ENCODE assay signal across 19 cellular contexts in the genomic region with DNA sequence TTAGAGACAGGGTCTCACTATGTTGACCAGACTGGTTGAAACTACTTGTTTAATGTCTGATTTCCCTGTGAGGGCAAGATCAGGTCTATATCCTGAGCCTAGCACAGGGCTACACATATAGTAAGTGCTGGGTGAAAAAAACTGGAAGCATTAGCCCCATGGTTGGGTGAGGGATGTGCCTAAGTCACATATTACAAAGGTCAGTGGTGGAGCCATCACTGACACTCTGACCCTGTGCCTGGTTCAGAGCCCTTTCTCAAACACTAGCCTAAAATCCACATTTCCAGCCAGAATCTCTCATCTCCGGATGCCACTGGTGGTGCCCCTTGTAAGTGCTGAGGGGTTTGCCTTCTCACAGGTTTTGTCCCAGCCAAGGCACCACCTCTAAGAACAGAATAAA. TPM values are rescaled to one million over a fixed set of nuclear protein-coding genes. Genes with fewer than 3 reads are reported as not detected.
DNase-seq lines count a peak whose midpoint lies in the region; ATAC-seq and TF ChIP-seq lines count a peak whose summit lies in the region.
"Had no signal": no experiment of that assay in that cellular context is flagged by ENCODE, and none has a peak within 500 bp of the region (broad histone marks: within the 10 kb centered on the region; RNA-seq: fewer than 3 reads in every experiment).

No MANE protein-coding gene starts in this region.

- peak overlapping the region; percentile 50 for H3K4me3 Mint-ChIP-seq in CD4-positive, alpha-beta T cell
- H3K4me3 Mint-ChIP-seq in Caco-2 (ENCODE audit: unreplicated experiment): no peak overlapping the region
- peak overlapping the region; percentile 37 to 50 for H3K4me3 Mint-ChIP-seq in effector memory CD8-positive, alpha-beta T cell
- H3K4me3 Mint-ChIP-seq: activated CD4-positive, alpha-beta T cell treated with anti-CD3 and anti-CD28 coated beads, Interleukin-2, amount 10 ng/mL, durations not matched to agents 7 days and 5 days; activated T-cell treated with anti-CD3 and anti-CD28 coated beads, Interleukin-2, amount 50 U/mL, for 4 hours had no signal

- no peaks in the 10 kb centered on the region for H3K9me3 ChIP-seq in CD4-positive, alpha-beta T cell (ENCODE audit: control insufficient read depth, low read length)
- H3K9me3 ChIP-seq in Caco-2 (no peaks in the 10 kb centered on the region), smooth muscle cell (replicated peaks; ENCODE audit: low read depth) (no peaks in the 10 kb centered on the region), mesenchymal stem cell (ENCODE audit: control insufficient read depth, low read length) (no peaks in the 10 kb centered on the region)
- no peaks in the 10 kb centered on the region for H3K9me3 ChIP-seq in effector memory CD4-positive, alpha-beta T cell (ENCODE audit: control insufficient read depth, low read length)
- H3K9me3 ChIP-seq: gastrocnemius medialis, right atrium auricular region, tibial nerve had no signal

- no peaks in the 10 kb centered on the region for H3K27me3 Mint-ChIP-seq in CD4-positive, alpha-beta T cell
- H3K27me3 Mint-ChIP-seq in Caco-2 (ENCODE audit: insufficient read depth, unreplicated experiment): no peaks in the 10 kb centered on the region
- H3K27me3 Mint-ChIP-seq in effector memory CD8-positive, alpha-beta T cell: no peaks in the 10 kb centered on the region
- H3K27me3 Mint-ChIP-seq: activated CD4-positive, alpha-beta T cell treated with anti-CD3 and anti-CD28 coated beads, Interleukin-2, amount 10 ng/mL, durations not matched to agents 7 days and 5 days had no signal

- no peak overlapping the region for H3K18ac ChIP-seq in mesenchymal stem cell (ENCODE audit: low read depth in 1 of 2, low read length in 2 of 2)

- H3K4me3 ChIP-seq in Caco-2 (ENCODE audit: low read depth, low read length) (no peak overlapping the region), smooth muscle cell (no peak overlapping the region), mesenchymal stem cell (ENCODE audit: insufficient read depth in 1 of 2, low read depth in 1 of 2, low read length in 2 of 2) (no peak overlapping the region)
- H3K4me3 ChIP-seq in effector memory CD4-positive, alpha-beta T cell (ENCODE audit: insufficient read depth, low read depth, low read length, poor library complexity, severe bottlenecking): no peak overlapping the region
- H3K4me3 ChIP-seq: gastrocnemius medialis, right atrium auricular region, tibial nerve had no signal

- ATAC-seq in CD4-positive, alpha-beta T cell (ENCODE audit: poor library complexity): no peak
- ATAC-seq in effector memory CD8-positive, alpha-beta T cell (replicated peaks): no peak
- ATAC-seq: activated T-cell treated with anti-CD3 and anti-CD28 coated beads, Interleukin-2, amount 50 U/mL, for 4 hours; gastrocnemius medialis had no signal

- BruUV-seq in Caco-2 (replicated peaks; lab: Mats Ljungman, UMichigan): no TSS peak

- CTCF ChIA-PET in CD4-positive, alpha-beta T cell (lab: Charles Lee): interaction anchor here (4.3 kb wide), 1 partner anchor 28 kb away, joined by 28 read pairs; the partner anchor contains the start of gene CASTOR1
- CTCF ChIA-PET in Caco-2 (lab: Charles Lee): no interaction called here

- no peaks in the 10 kb centered on the region for H3K27me3 ChIP-seq in CD4-positive, alpha-beta T cell (ENCODE audit: control insufficient read depth, insufficient read depth, low read length)
- H3K27me3 ChIP-seq in Caco-2 (replicated peaks; ENCODE audit: control insufficient read depth, insufficient read depth, low read length) (no peaks in the 10 kb centered on the region), smooth muscle cell (ENCODE audit: low read depth) (no peaks in the 10 kb centered on the region), mesenchymal stem cell (ENCODE audit: control insufficient read depth in 1 of 2, insufficient read depth in 1 of 2, low read length in 2 of 2) (no peaks in the 10 kb centered on the region)
- no peaks in the 10 kb centered on the region for H3K27me3 ChIP-seq in effector memory CD4-positive, alpha-beta T cell (replicated peaks; ENCODE audit: control insufficient read depth, insufficient read depth, low read length, poor library complexity, severe bottlenecking)
- H3K27me3 ChIP-seq: gastrocnemius medialis, right atrium auricular region, tibial nerve had no signal

- no peak overlapping the region for H2BK15ac ChIP-seq in mesenchymal stem cell (ENCODE audit: low read depth, poor library complexity, severe bottlenecking)

- H3K79me1 ChIP-seq in mesenchymal stem cell (replicated peaks; ENCODE audit: low read length, poor library complexity, severe bottlenecking): peaks cover 26% of the 10 kb centered on the region

- H3K23ac ChIP-seq in mesenchymal stem cell (ENCODE audit: low read length in 2 of 2): no peak overlapping the region

- peaks cover 6% of the 10 kb centered on the region for H3F3A ChIP-seq in smooth muscle cell (ENCODE audit: low read depth)

- H3K36me3 Mint-ChIP-seq in CD4-positive, alpha-beta T cell (ENCODE audit: low read depth): peaks cover 73% of the 10 kb centered on the region
- H3K36me3 Mint-ChIP-seq in Caco-2 (ENCODE audit: insufficient read depth, unreplicated experiment): no peaks in the 10 kb centered on the region
- H3K36me3 Mint-ChIP-seq in effector memory CD8-positive, alpha-beta T cell (ENCODE audit: insufficient read depth): peaks cover 22% of the 10 kb centered on the region

- H3K27ac ChIP-seq in CD4-positive, alpha-beta T cell (ENCODE audit: low read depth, low read length): peak overlapping the region; percentile 40
- H3K27ac ChIP-seq in smooth muscle cell (ENCODE audit: low read depth) (peak overlapping the region; percentile 64), mesenchymal stem cell (ENCODE audit: low read length, poor library complexity, severe bottlenecking) (no peak overlapping the region)
- no peak overlapping the region for H3K27ac ChIP-seq in effector memory CD4-positive, alpha-beta T cell (ENCODE audit: insufficient read depth, low read length, poor library complexity, severe bottlenecking)

- H4K8ac ChIP-seq in mesenchymal stem cell (ENCODE audit: low read length): no peak overlapping the region

- peaks cover 92% of the 10 kb centered on the region for H3K4me1 Mint-ChIP-seq in CD4-positive, alpha-beta T cell (ENCODE audit: low read depth)
- H3K4me1 Mint-ChIP-seq in Caco-2 (ENCODE audit: low read depth, unreplicated experiment): peaks cover 21% of the 10 kb centered on the region
- peaks cover 81 to 86% of the 10 kb centered on the region in 2 donors for H3K4me1 Mint-ChIP-seq in effector memory CD8-positive, alpha-beta T cell (ENCODE audit: low read depth in 2 of 2)

- no peak overlapping the region for H2BK5ac ChIP-seq in mesenchymal stem cell (ENCODE audit: low read depth, low read length, poor library complexity, severe bottlenecking)

- H3K27ac Mint-ChIP-seq in CD4-positive, alpha-beta T cell: peak overlapping the region; percentile 84
- peak overlapping the region; percentile 34 for H3K27ac Mint-ChIP-seq in Caco-2 (ENCODE audit: unreplicated experiment)
- peak overlapping the region; percentile 84 to 87 for H3K27ac Mint-ChIP-seq in effector memory CD8-positive, alpha-beta T cell

- 0 out of 2 replicates have a peak, but pooled peaks cover 4% of the 10 kb centered on the region for H3K4me1 ChIP-seq in Caco-2
- H3K4me1 ChIP-seq in smooth muscle cell (ENCODE audit: low read depth): peaks cover under 1% of the 10 kb centered on the region
- peaks cover 35% of the 10 kb centered on the region for H3K4me1 ChIP-seq in mesenchymal stem cell (ENCODE audit: control insufficient read depth, insufficient read depth, low read depth, low read length)
- H3K4me1 ChIP-seq in effector memory CD4-positive, alpha-beta T cell (ENCODE audit: control insufficient read depth, insufficient read depth, low read length, poor library complexity, severe bottlenecking): peaks cover 76% of the 10 kb centered on the region

- H3K36me3 ChIP-seq in Caco-2 (ENCODE audit: control insufficient read depth, insufficient read depth, low read length) (no peaks in the 10 kb centered on the region; the same call in 1 of the 2 replicates), smooth muscle cell (ENCODE audit: low read depth) (no peaks in the 10 kb centered on the region), mesenchymal stem cell (ENCODE audit: control insufficient read depth in 1 of 2, insufficient read depth in 2 of 2, low read depth in 1 of 2, low read length in 2 of 2) (peaks cover 25 to 34% of the 10 kb centered on the region in 2 experiments)
- peaks cover 3% of the 10 kb centered on the region for H3K36me3 ChIP-seq in effector memory CD4-positive, alpha-beta T cell (ENCODE audit: control insufficient read depth, insufficient read depth, low read length)
- H3K36me3 ChIP-seq: gastrocnemius medialis, right atrium auricular region had no signal

- peaks cover 99% of the 10 kb centered on the region for H4K20me1 ChIP-seq in smooth muscle cell (ENCODE audit: low read depth)

- H3K14ac ChIP-seq in mesenchymal stem cell (ENCODE audit: low read length in 2 of 2): no peak overlapping the region

- H3K9me3 Mint-ChIP-seq in CD4-positive, alpha-beta T cell: no peaks in the 10 kb centered on the region
- H3K9me3 Mint-ChIP-seq in Caco-2 (ENCODE audit: unreplicated experiment): no peaks in the 10 kb centered on the region
- H3K9me3 Mint-ChIP-seq in effector memory CD8-positive, alpha-beta T cell: no peaks in the 10 kb centered on the region
- H3K9me3 Mint-ChIP-seq: activated CD4-positive, alpha-beta T cell treated with anti-CD3 and anti-CD28 coated beads, Interleukin-2, amount 10 ng/mL, durations not matched to agents 7 days and 5 days had no signal

- no peak for TF ChIP-seq CTCF in CD4-positive, alpha-beta T cell (IDR thresholded peaks at IDR 0.05)
- TF ChIP-seq CTCF in Caco-2 (IDR thresholded peaks at IDR 0.05; ENCODE audit: insufficient read depth in 1 of 2, low read depth in 1 of 2, low read length in 1 of 2, severe bottlenecking in 1 of 2, unreplicated experiment in 1 of 2) (no peak), smooth muscle cell (IDR thresholded peaks at IDR 0.05; ENCODE audit: borderline replicate concordance, insufficient read depth, poor library complexity, severe bottlenecking) (no peak)

- POLR2A ChIA-PET in CD4-positive, alpha-beta T cell (lab: Charles Lee): interaction anchor here (2.1 to 11.4 kb wide), 4 partner anchors 12 to 39 kb away, joined by 6 to 290 read pairs (median 42); partner anchors contain the start of genes CASTOR1, CCDC157 and SF3A1
- POLR2A ChIA-PET in Caco-2 (lab: Charles Lee): no interaction called here

- DNase-seq in CD4-positive, alpha-beta T cell: no peak
- DNase-seq in Caco-2 (no peak), smooth muscle cell (lab: John Stamatoyannopoulos, UW; ENCODE audit: unreplicated experiment) (no peak), mesenchymal stem cell (no peak), kidney glomerular epithelial cell (lab: John Stamatoyannopoulos, UW) (no peak)
- no peak for DNase-seq in effector memory CD8-positive, alpha-beta T cell
- no peak for DNase-seq in effector memory CD4-positive, alpha-beta T cell
- DNase-seq: activated CD4-positive, alpha-beta T cell treated with anti-CD3 and anti-CD28 coated beads, Interleukin-2, amount 10 ng/mL, durations not matched to agents 7 days and 5 days; activated T-cell treated with anti-CD3 and anti-CD28 coated beads, Interleukin-2, amount 50 U/mL, for 4 hours; AML-193; amniotic stem cell; caudate nucleus; gastrocnemius medialis; midbrain; NCI-H1436; Right ventricle myocardium superior; stimulated activated CD4-positive, alpha-beta T cell treated with anti-CD3 and anti-CD28 coated beads, Interleukin-15, amount 100 ng/mL, for 24 hours had no signal

- peaks cover 95% of the 10 kb centered on the region for H3K79me2 ChIP-seq in smooth muscle cell (ENCODE audit: low read depth)

- H2BK12ac ChIP-seq in mesenchymal stem cell (ENCODE audit: low read length in 2 of 2): no peak overlapping the region

- H4K91ac ChIP-seq in mesenchymal stem cell (ENCODE audit: low read length): no peak overlapping the region

- H3K9ac ChIP-seq in smooth muscle cell (ENCODE audit: low read depth) (no peak overlapping the region), mesenchymal stem cell (ENCODE audit: low read length) (no peak overlapping the region)

- peak overlapping the region; percentile 14 for H3K4me2 ChIP-seq in smooth muscle cell
- no peak overlapping the region for H3K4me2 ChIP-seq in mesenchymal stem cell (ENCODE audit: low read length, poor library complexity, severe bottlenecking)

- H2BK120ac ChIP-seq in mesenchymal stem cell (ENCODE audit: low read depth, low read length): no peak overlapping the region

- intact Hi-C loops in CD4-positive, alpha-beta T cell (cut with DNase I, micrococcal nuclease): no loop called here
- intact Hi-C loops in Caco-2 (cut with micrococcal nuclease; ENCODE audit: unreplicated experiment): no loop called here

- WGBS in smooth muscle cell (ENCODE audit: low lambda C conversion rate): 100% methylated on average over 1 of the region's 1 CpG
- WGBS in mesenchymal stem cell: 100% methylated on average over 1 of the region's 1 CpG

- H3K4ac ChIP-seq in mesenchymal stem cell (ENCODE audit: low read depth in 1 of 2, low read length in 2 of 2): no peak overlapping the region

- H2AFZ ChIP-seq in smooth muscle cell (ENCODE audit: low read depth) (no peak overlapping the region), mesenchymal stem cell (ENCODE audit: low read depth, low read length) (no peak overlapping the region)

- no peak overlapping the region for H2AK5ac ChIP-seq in mesenchymal stem cell (ENCODE audit: low read length, severe bottlenecking)

RNA-seq across cellular contexts. Expression of gene TBC1D10A, which starts 9.0 kb away (rescaled TPM):
- 10 to 100 TPM; 38.9 to 41.8 TPM for total RNA-seq in CD4-positive, alpha-beta T cell
- total RNA-seq in Caco-2 (2022) (11.1 and 12.2 TPM in 2 replicates), smooth muscle cell (16.8 and 23.0 TPM in 2 replicates)
- 51.1 and 57.6 TPM in 2 replicates for polyA plus RNA-seq in smooth muscle cell
- 15.7 TPM for polyA plus RNA-seq in mesenchymal stem cell (2013, experiment 1 of 2)
- 14.0 TPM for polyA plus RNA-seq in mesenchymal stem cell (2013, experiment 2 of 2)

RNA-seq across cellular contexts. Expression of gene CASTOR1, which starts 28.5 kb away (rescaled TPM):
- 1 to 10 TPM; 7.9 to 8.8 TPM for total RNA-seq in CD4-positive, alpha-beta T cell
- 6.3 and 7.4 TPM in 2 replicates for total RNA-seq in Caco-2 (2022)
- 9.8 and 16.1 TPM in 2 replicates for total RNA-seq in smooth muscle cell
- 21.8 and 22.6 TPM in 2 replicates for polyA plus RNA-seq in smooth muscle cell
- 9.7 TPM for polyA plus RNA-seq in mesenchymal stem cell (2013, experiment 1 of 2)
- polyA plus RNA-seq in mesenchymal stem cell (2013, experiment 2 of 2): 8.7 TPM

RNA-seq across cellular contexts. Expression of gene SF3A1, which starts 38.9 kb away (rescaled TPM):
- 100 to 1,000 TPM; 335 to 388 TPM for total RNA-seq in CD4-positive, alpha-beta T cell
- total RNA-seq in Caco-2 (2022) (182 and 188 TPM in 2 replicates), smooth muscle cell (46.0 and 55.0 TPM in 2 replicates)
- 86.7 and 86.9 TPM in 2 replicates for polyA plus RNA-seq in smooth muscle cell
- 106 TPM for polyA plus RNA-seq in mesenchymal stem cell (2013, experiment 1 of 2)
- polyA plus RNA-seq in mesenchymal stem cell (2013, experiment 2 of 2): 105 TPM

RNA-seq across cellular contexts. Expression of gene CCDC157, which starts 39.0 kb away (rescaled TPM):
- 10 to 100 TPM in 1 of 2 experiments, 1 to 10 TPM in 1; 8.3 to 10.1 TPM for total RNA-seq in CD4-positive, alpha-beta T cell
- total RNA-seq in Caco-2 (2022) (4.8 and 4.9 TPM in 2 replicates), smooth muscle cell (1.5 and 4.8 TPM in 2 replicates)
- 2.5 and 6.0 TPM in 2 replicates for polyA plus RNA-seq in smooth muscle cell
- polyA plus RNA-seq in mesenchymal stem cell (2013, experiment 1 of 2): 1.7 TPM
- 1.8 TPM for polyA plus RNA-seq in mesenchymal stem cell (2013, experiment 2 of 2)

RNA-seq across cellular contexts. Expression of gene OSM, which starts 51.1 kb away (rescaled TPM):
- 10 to 100 TPM; 13.9 to 16.7 TPM for total RNA-seq in CD4-positive, alpha-beta T cell
- total RNA-seq in Caco-2 (2022) (not detected in 2 replicates), smooth muscle cell (0.27 and 1.5 TPM in 2 replicates)
- 0.14 and 1.0 TPM in 2 replicates for polyA plus RNA-seq in smooth muscle cell
- not detected for polyA plus RNA-seq in mesenchymal stem cell (2013, experiment 1 of 2)
- polyA plus RNA-seq in mesenchymal stem cell (2013, experiment 2 of 2): not detected

Comparison
In these comparisons a context has a peak if more than half of its experiments do, and no peak if none do; other contexts are left out.
1. H3K27ac ChIP-seq: peak in CD4-positive, alpha-beta T cell (single experiment) and smooth muscle cell (single experiment); none in mesenchymal stem cell (single experiment) and effector memory CD4-positive, alpha-beta T cell (single experiment).
2. H3K27ac Mint-ChIP-seq: peak in every context shown above with its lines; median percentile 86 in effector memory CD8-positive, alpha-beta T cell; 84 in CD4-positive, alpha-beta T cell; 34 in Caco-2.